Comparison of ENCODE assay signal across 17 cellular contexts in the genomic region with DNA sequence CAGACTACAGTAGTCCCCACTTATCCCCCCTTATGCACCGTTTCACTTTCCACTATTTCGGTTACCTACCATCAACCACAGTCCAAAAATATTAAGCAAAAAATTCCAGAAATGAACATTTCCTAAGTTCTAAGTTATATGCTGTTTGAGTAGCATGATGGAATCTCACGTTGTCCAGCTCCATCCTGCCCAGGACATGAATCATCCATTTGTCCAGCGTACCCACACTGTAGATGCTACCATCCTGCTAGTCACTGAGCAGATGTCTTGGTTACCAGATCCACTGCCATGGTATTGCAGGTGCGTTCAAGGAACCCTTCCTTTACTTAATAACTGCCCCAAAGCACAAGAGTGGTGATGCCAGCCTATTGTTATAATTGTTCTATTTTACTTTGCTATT.
"Had no signal": no experiment of that assay in that cellular context is flagged by ENCODE, and none has a peak within 500 bp of the region (broad histone marks: within the 10 kb centered on the region; RNA-seq: fewer than 3 reads in every experiment).

No MANE protein-coding gene starts in this region.

- H3K27me3 Mint-ChIP-seq: activated naive CD8-positive, alpha-beta T cell treated with anti-CD3 and anti-CD28 coated beads, Interleukin-2, amount 10 ng/mL, durations not matched to agents 7 days and 5 days; activated T-cell treated with anti-CD3 and anti-CD28 coated beads, Interleukin-2, amount 50 U/mL, for 24 hours; T-cell; type B pancreatic cell had no signal

- H3K4me3 ChIP-seq: dorsolateral prefrontal cortex, SK-N-MC had no signal

- H3K4me3 Mint-ChIP-seq: activated naive CD8-positive, alpha-beta T cell treated with anti-CD3 and anti-CD28 coated beads, Interleukin-2, amount 10 ng/mL, durations not matched to agents 7 days and 5 days; activated T-cell treated with anti-CD3 and anti-CD28 coated beads, Interleukin-2, amount 50 U/mL, for 24 hours; neural crest cell; stimulated activated effector memory CD8-positive, alpha-beta T cell treated with anti-CD3 and anti-CD28 coated beads, Interleukin-12 subunit alpha, Interleukin-12 subunit beta, amount 100 ng/mL, for 72 hours; T-cell; type B pancreatic cell had no signal

- H3K27ac ChIP-seq: SK-N-MC had no signal

- H3K27ac Mint-ChIP-seq: activated naive CD8-positive, alpha-beta T cell treated with anti-CD3 and anti-CD28 coated beads, Interleukin-2, amount 10 ng/mL, durations not matched to agents 7 days and 5 days; stimulated activated effector memory CD8-positive, alpha-beta T cell treated with anti-CD3 and anti-CD28 coated beads, Interleukin-12 subunit alpha, Interleukin-12 subunit beta, amount 100 ng/mL, for 72 hours; type B pancreatic cell had no signal

- H3K27me3 ChIP-seq: dorsolateral prefrontal cortex had no signal

- H3K36me3 Mint-ChIP-seq: stimulated activated effector memory CD8-positive, alpha-beta T cell treated with anti-CD3 and anti-CD28 coated beads, Interleukin-12 subunit alpha, Interleukin-12 subunit beta, amount 100 ng/mL, for 72 hours; type B pancreatic cell had no signal

- H3K9me3 Mint-ChIP-seq: activated naive CD8-positive, alpha-beta T cell treated with anti-CD3 and anti-CD28 coated beads, Interleukin-2, amount 10 ng/mL, durations not matched to agents 7 days and 5 days; activated T-cell treated with anti-CD3 and anti-CD28 coated beads, Interleukin-2, amount 50 U/mL, for 24 hours; neural crest cell; stimulated activated effector memory CD8-positive, alpha-beta T cell treated with anti-CD3 and anti-CD28 coated beads, Interleukin-12 subunit alpha, Interleukin-12 subunit beta, amount 100 ng/mL, for 72 hours; T-cell; type B pancreatic cell had no signal

- DNase-seq: activated CD4-positive, alpha-beta T cell treated with anti-CD3 and anti-CD28 coated beads, Interleukin-2, amount 50 U/mL, for 4 hours; activated CD4-positive, CD25-positive, alpha-beta regulatory T cell treated with anti-CD3 and anti-CD28 coated beads, Interleukin-2, amount 50 U/mL, for 72 hours; activated effector memory CD4-positive, alpha-beta T cell treated with anti-CD3 and anti-CD28 coated beads, Interleukin-2, amount 50 U/mL, for 16 hours; activated naive CD8-positive, alpha-beta T cell treated with anti-CD3 and anti-CD28 coated beads, Interleukin-2, amount 10 ng/mL, durations not matched to agents 7 days and 5 days; activated T-cell treated with anti-CD3 and anti-CD28 coated beads, Interleukin-2, amount 50 U/mL, for 24 hours; anterior cingulate cortex; dorsolateral prefrontal cortex; foreskin fibroblast; kidney glomerular epithelial cell; stimulated activated CD4-positive, alpha-beta T cell treated with anti-CD3 and anti-CD28 coated beads, Interleukin-12 subunit alpha, Interleukin-12 subunit beta, amount 100 ng/mL, for 4 hours; T-cell; T1000 had no signal

- ATAC-seq: sciatic nerve; stimulated activated effector memory CD8-positive, alpha-beta T cell treated with anti-CD3 and anti-CD28 coated beads, Interleukin-12 subunit alpha, Interleukin-12 subunit beta, amount 100 ng/mL, for 72 hours; T-cell had no signal
